In the genomic region with DNA sequence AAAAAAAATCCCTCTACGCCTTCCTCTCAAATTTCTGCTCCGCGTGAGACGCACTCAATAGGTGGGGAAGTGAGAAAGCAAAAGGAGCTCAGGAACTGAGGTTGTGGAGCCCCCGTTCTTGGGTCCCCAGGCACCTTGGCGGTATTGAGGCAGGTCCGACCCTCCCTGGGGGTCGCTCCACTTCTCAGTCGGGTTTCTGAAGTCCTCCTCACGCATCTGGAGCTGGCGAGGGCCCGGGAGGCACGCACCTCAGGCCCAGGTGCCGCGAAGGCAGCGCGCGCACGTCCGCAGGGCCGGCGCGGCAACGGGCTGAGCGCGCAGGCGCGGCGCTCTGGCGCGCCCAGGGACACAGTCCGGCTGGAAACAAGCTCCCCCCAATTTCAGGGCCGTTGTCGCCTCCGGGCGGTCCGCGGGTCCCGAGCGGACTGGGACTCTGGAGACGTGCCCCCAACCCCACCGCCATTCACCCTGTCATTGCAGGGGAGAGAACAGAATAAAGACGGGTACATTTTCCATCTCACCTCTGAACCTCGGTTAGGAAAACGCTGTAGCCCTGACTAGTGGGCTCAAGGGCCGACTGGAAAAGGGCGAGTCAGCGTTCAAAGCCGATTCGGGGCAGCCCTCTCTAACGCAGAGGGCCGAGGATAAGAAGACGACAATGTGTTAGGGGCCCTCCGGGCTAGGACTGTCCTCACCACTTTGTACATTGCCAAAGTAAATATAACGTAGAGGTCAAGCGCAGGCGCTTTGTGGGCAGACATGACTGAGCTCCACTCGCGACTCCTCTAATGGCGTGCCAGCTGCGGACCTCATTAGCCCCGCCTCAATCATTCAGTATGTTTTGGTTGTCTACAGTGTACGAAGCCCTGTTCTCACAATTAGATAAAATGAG, we compare ENCODE assay signal across 1 cellular context.
TF ChIP-seq lines count a peak whose summit lies in the region.

A gene with protein sequence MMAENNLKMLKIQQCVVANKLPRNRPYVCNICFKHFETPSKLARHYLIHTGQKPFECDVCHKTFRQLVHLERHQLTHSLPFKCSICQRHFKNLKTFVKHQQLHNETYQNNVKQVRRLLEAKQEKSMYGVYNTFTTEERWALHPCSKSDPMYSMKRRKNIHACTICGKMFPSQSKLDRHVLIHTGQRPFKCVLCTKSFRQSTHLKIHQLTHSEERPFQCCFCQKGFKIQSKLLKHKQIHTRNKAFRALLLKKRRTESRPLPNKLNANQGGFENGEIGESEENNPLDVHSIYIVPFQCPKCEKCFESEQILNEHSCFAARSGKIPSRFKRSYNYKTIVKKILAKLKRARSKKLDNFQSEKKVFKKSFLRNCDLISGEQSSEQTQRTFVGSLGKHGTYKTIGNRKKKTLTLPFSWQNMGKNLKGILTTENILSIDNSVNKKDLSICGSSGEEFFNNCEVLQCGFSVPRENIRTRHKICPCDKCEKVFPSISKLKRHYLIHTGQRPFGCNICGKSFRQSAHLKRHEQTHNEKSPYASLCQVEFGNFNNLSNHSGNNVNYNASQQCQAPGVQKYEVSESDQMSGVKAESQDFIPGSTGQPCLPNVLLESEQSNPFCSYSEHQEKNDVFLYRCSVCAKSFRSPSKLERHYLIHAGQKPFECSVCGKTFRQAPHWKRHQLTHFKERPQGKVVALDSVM (minus strand): TSS at position 306 of the 892 bp plus-strand sequence. CDS start 4,853 bp downstream, outside the sequence.

TF ChIP-seq in K562, 482 proteins besides CTCF, POLR2A, EP300 and RAD21 (continued from another document and continues in another):
- TF ChIP-seq, protein P1, sequence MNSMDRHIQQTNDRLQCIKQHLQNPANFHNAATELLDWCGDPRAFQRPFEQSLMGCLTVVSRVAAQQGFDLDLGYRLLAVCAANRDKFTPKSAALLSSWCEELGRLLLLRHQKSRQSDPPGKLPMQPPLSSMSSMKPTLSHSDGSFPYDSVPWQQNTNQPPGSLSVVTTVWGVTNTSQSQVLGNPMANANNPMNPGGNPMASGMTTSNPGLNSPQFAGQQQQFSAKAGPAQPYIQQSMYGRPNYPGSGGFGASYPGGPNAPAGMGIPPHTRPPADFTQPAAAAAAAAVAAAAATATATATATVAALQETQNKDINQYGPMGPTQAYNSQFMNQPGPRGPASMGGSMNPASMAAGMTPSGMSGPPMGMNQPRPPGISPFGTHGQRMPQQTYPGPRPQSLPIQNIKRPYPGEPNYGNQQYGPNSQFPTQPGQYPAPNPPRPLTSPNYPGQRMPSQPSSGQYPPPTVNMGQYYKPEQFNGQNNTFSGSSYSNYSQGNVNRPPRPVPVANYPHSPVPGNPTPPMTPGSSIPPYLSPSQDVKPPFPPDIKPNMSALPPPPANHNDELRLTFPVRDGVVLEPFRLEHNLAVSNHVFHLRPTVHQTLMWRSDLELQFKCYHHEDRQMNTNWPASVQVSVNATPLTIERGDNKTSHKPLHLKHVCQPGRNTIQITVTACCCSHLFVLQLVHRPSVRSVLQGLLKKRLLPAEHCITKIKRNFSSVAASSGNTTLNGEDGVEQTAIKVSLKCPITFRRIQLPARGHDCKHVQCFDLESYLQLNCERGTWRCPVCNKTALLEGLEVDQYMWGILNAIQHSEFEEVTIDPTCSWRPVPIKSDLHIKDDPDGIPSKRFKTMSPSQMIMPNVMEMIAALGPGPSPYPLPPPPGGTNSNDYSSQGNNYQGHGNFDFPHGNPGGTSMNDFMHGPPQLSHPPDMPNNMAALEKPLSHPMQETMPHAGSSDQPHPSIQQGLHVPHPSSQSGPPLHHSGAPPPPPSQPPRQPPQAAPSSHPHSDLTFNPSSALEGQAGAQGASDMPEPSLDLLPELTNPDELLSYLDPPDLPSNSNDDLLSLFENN (IDR thresholded peaks at IDR 0.05; ENCODE audit: low read depth in 2 of 2, low read length in 2 of 2), result 0 out of 4 replicates have a peak, but pooled peaks of 1 of the 2 experiments have one; percentile 16
- TF ChIP-seq L3MBTL2 (IDR thresholded peaks at IDR 0.05) (peak; percentile 84), ZBTB7A (IDR thresholded peaks at IDR 0.05; ENCODE audit: borderline replicate concordance, control insufficient read depth, low read depth, low read length) (peak; percentile 93), ZNF644 (tag; IDR thresholded peaks at IDR 0.05; ENCODE audit: low read depth) (0 out of 2 replicates have a peak, but pooled peaks have one; percentile 50), CXXC5 (CRISPR knock-in tag; IDR thresholded peaks at IDR 0.05) (peak; percentile 93), UBTF (IDR thresholded peaks at IDR 0.05; ENCODE audit: borderline replicate concordance in 1 of 2, low read depth in 2 of 2, low read length in 2 of 2) (peak; percentile 67 to 96; a peak in 3 of 4 replicates), EGR1 (conservative IDR thresholded peaks at IDR 0.05) (no peak), CBX5 (IDR thresholded peaks at IDR 0.05; ENCODE audit: borderline replicate concordance, low read depth) (no peak), WHSC1 (IDR thresholded peaks at IDR 0.05; ENCODE audit: low read length) (no peak), ZNF253 (CRISPR knock-in tag; conservative IDR thresholded peaks at IDR 0.05) (no peak), GTF2E2 (tag; IDR thresholded peaks at IDR 0.05) (peak; percentile 100), TAF7 (tag; IDR thresholded peaks at IDR 0.05) (peak; percentile 93), CBX8 (IDR thresholded peaks at IDR 0.05; ENCODE audit: borderline replicate concordance, extremely low read depth, low read depth, low read length, poor library complexity, severe bottlenecking) (no peak), HMGN3 (IDR thresholded peaks at IDR 0.05; ENCODE audit: borderline replicate concordance, extremely low read depth, insufficient read length, low read depth, low read length) (peak; percentile 66), SNIP1 (IDR thresholded peaks at IDR 0.05; ENCODE audit: low read depth) (no peak), JUND (IDR thresholded peaks at IDR 0.05; ENCODE audit: borderline replicate concordance, low read depth, low read length) (peak; percentile 65), JUND (tag; IDR thresholded peaks at IDR 0.05; ENCODE audit: borderline replicate concordance, low read depth, low read length) (peak; percentile 24; the same call in 1 of the 3 replicates), ZNF24 (IDR thresholded peaks at IDR 0.05) (peak; percentile 73), NUFIP1 (IDR thresholded peaks at IDR 0.05; ENCODE audit: partially characterized antibody) (no peak), ID3 (CRISPR knock-in tag; IDR thresholded peaks at IDR 0.05) (no peak), ID3 (tag; IDR thresholded peaks at IDR 0.05) (peak; percentile 87), PTBP1 (IDR thresholded peaks at IDR 0.05; ENCODE audit: low read depth, low read length) (no peak), XRCC5 (IDR thresholded peaks at IDR 0.05; ENCODE audit: low read depth, low read length) (peak; percentile 77; the same call in 1 of the 2 replicates), E2F3 (CRISPR knock-in tag; IDR thresholded peaks at IDR 0.05) (0 out of 2 replicates have a peak, but pooled peaks have one; percentile 59), THAP7 (CRISPR knock-in tag; IDR thresholded peaks at IDR 0.05) (no peak), PHF8 (IDR thresholded peaks at IDR 0.05; ENCODE audit: borderline replicate concordance, low read length) (peak; percentile 95), PML (IDR thresholded peaks at IDR 0.05; ENCODE audit: low read length) (peak; percentile 80; the same call in 1 of the 2 replicates)
- TF ChIP-seq, protein P2, sequence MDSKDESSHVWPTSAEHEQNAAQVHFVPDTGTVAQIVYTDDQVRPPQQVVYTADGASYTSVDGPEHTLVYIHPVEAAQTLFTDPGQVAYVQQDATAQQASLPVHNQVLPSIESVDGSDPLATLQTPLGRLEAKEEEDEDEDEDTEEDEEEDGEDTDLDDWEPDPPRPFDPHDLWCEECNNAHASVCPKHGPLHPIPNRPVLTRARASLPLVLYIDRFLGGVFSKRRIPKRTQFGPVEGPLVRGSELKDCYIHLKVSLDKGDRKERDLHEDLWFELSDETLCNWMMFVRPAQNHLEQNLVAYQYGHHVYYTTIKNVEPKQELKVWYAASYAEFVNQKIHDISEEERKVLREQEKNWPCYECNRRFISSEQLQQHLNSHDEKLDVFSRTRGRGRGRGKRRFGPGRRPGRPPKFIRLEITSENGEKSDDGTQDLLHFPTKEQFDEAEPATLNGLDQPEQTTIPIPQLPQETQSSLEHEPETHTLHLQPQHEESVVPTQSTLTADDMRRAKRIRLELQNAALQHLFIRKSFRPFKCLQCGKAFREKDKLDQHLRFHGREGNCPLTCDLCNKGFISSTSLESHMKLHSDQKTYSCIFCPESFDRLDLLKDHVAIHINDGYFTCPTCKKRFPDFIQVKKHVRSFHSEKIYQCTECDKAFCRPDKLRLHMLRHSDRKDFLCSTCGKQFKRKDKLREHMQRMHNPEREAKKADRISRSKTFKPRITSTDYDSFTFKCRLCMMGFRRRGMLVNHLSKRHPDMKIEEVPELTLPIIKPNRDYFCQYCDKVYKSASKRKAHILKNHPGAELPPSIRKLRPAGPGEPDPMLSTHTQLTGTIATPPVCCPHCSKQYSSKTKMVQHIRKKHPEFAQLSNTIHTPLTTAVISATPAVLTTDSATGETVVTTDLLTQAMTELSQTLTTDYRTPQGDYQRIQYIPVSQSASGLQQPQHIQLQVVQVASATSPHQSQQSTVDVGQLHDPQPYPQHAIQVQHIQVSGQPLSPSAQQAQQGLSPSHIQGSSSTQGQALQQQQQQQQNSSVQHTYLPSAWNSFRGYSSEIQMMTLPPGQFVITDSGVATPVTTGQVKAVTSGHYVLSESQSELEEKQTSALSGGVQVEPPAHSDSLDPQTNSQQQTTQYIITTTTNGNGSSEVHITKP (IDR thresholded peaks at IDR 0.05; ENCODE audit: partially characterized antibody), result peak; percentile 29
- TF ChIP-seq, protein P3, sequence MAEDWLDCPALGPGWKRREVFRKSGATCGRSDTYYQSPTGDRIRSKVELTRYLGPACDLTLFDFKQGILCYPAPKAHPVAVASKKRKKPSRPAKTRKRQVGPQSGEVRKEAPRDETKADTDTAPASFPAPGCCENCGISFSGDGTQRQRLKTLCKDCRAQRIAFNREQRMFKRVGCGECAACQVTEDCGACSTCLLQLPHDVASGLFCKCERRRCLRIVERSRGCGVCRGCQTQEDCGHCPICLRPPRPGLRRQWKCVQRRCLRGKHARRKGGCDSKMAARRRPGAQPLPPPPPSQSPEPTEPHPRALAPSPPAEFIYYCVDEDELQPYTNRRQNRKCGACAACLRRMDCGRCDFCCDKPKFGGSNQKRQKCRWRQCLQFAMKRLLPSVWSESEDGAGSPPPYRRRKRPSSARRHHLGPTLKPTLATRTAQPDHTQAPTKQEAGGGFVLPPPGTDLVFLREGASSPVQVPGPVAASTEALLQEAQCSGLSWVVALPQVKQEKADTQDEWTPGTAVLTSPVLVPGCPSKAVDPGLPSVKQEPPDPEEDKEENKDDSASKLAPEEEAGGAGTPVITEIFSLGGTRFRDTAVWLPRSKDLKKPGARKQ (CRISPR knock-in tag; IDR thresholded peaks at IDR 0.05), result no peak
- TF ChIP-seq, protein P4, sequence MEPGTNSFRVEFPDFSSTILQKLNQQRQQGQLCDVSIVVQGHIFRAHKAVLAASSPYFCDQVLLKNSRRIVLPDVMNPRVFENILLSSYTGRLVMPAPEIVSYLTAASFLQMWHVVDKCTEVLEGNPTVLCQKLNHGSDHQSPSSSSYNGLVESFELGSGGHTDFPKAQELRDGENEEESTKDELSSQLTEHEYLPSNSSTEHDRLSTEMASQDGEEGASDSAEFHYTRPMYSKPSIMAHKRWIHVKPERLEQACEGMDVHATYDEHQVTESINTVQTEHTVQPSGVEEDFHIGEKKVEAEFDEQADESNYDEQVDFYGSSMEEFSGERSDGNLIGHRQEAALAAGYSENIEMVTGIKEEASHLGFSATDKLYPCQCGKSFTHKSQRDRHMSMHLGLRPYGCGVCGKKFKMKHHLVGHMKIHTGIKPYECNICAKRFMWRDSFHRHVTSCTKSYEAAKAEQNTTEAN (CRISPR knock-in tag; IDR thresholded peaks at IDR 0.05), result no peak
- TF ChIP-seq, protein P5, sequence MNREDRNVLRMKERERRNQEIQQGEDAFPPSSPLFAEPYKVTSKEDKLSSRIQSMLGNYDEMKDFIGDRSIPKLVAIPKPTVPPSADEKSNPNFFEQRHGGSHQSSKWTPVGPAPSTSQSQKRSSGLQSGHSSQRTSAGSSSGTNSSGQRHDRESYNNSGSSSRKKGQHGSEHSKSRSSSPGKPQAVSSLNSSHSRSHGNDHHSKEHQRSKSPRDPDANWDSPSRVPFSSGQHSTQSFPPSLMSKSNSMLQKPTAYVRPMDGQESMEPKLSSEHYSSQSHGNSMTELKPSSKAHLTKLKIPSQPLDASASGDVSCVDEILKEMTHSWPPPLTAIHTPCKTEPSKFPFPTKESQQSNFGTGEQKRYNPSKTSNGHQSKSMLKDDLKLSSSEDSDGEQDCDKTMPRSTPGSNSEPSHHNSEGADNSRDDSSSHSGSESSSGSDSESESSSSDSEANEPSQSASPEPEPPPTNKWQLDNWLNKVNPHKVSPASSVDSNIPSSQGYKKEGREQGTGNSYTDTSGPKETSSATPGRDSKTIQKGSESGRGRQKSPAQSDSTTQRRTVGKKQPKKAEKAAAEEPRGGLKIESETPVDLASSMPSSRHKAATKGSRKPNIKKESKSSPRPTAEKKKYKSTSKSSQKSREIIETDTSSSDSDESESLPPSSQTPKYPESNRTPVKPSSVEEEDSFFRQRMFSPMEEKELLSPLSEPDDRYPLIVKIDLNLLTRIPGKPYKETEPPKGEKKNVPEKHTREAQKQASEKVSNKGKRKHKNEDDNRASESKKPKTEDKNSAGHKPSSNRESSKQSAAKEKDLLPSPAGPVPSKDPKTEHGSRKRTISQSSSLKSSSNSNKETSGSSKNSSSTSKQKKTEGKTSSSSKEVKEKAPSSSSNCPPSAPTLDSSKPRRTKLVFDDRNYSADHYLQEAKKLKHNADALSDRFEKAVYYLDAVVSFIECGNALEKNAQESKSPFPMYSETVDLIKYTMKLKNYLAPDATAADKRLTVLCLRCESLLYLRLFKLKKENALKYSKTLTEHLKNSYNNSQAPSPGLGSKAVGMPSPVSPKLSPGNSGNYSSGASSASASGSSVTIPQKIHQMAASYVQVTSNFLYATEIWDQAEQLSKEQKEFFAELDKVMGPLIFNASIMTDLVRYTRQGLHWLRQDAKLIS (CRISPR knock-in tag; IDR thresholded peaks at IDR 0.05), result 0 out of 2 replicates have a peak, but pooled peaks have one; percentile 29
